ENCODE assay signal across 8 cellular contexts in the genomic region with DNA sequence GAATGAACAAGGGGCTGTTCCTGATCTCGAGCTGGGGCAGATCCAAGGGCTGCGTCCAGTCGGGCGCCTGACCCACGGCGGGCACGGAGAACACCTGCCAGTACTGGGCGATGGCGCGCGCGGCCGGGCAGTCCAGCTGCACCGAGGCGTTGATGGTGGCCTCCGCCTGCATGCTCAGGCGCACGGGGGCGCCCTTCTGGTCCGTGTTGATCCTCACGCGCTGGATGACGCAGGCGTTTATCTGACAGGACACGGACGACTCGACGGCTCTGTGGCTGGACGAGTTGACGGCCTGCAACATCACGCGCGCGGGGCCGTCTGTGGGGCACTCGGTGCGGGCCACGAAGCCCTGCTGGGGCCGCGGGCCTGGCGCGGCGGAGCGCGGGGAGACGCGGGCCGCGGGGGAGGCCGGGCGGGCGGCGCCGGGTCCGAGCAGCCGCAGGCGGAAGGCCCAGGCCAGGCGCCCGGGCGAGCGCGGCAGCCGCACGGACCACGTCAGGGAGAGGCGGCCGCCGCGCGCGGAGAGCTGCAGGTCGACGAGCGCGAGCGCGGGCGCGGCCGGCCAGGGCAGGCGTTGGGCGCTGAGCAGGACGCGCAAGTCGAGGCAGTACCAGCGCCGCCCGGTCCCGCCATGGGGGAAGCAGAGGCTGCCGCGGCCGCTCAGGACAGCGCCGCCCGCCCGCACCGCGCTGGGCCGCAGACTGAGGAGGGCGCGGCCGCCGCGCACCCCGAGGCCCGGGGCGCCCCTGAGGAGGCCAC. TPM values are rescaled to one million over a fixed set of nuclear protein-coding genes. Genes with fewer than 3 reads are reported as not detected.
DNase-seq lines count a peak whose midpoint lies in the region; ATAC-seq and TF ChIP-seq lines count a peak whose summit lies in the region.

No MANE protein-coding gene starts in this region.

- DNase-seq in GM03348 (ENCODE audit: low spot score) (peak; percentile 43), activated gamma-delta T cell (lab: John Stamatoyannopoulos, UW) (peak; percentile 30), Right ventricle myocardium superior (peak; percentile 86), prostate gland (ENCODE audit: low spot score) (no peak), DMS79 treated with DMSO at 0.1 percent for 48 hours (lab: John Stamatoyannopoulos, UW) (no peak), NCI-H748 (lab: John Stamatoyannopoulos, UW; ENCODE audit: unreplicated experiment) (no peak)

- H3K4me3 ChIP-seq in prostate gland: peak overlapping the region; percentile 19 to 37

- no peaks in the 10 kb centered on the region for H3K27me3 ChIP-seq in prostate gland (replicated peaks; ENCODE audit: insufficient read depth)

- peak in 2 of 4 experiments; percentile 35 to 36 for TF ChIP-seq CTCF in prostate gland (IDR thresholded peaks at IDR 0.05)

- H3K27ac ChIP-seq in prostate gland: no peak overlapping the region

- no peaks in the 10 kb centered on the region for H3K4me1 ChIP-seq in prostate gland (replicated peaks)

- no peaks in the 10 kb centered on the region for H3K36me3 ChIP-seq in prostate gland

- intact Hi-C loops in Right ventricle myocardium superior (cut with DNase I): no loop called here
- intact Hi-C loops in prostate gland (cut with DNase I): no loop called here

- ATAC-seq in Right ventricle myocardium superior (ENCODE audit: poor library complexity) (peak; percentile 20), GM18861 (IDR thresholded peaks at IDR 0.05; ENCODE audit: unreplicated experiment) (no peak), HG02623 (IDR thresholded peaks at IDR 0.05; ENCODE audit: unreplicated experiment) (no peak)

- no peak for TF ChIP-seq POLR2A in prostate gland (IDR thresholded peaks at IDR 0.05)

- 17% methylated on average over 62 of the region's 107 CpGs for WGBS in prostate gland

- H3K9me3 ChIP-seq in prostate gland: no peaks in the 10 kb centered on the region

RNA-seq across cellular contexts. Expression of a gene that starts 0.5 kb away (rescaled TPM):
- 0.05 TPM for total RNA-seq in Right ventricle myocardium superior
- total RNA-seq in prostate gland: under 1 TPM in 1 of 2 donors, not detected in 1; 0.68 TPM

RNA-seq across cellular contexts. Expression of a gene that starts 5.2 kb away (rescaled TPM):
- total RNA-seq in Right ventricle myocardium superior: 24.1 TPM
- 100 to 1,000 TPM in 1 of 2 donors, 10 to 100 TPM in 1; 47.6 to 115 TPM for total RNA-seq in prostate gland

RNA-seq across cellular contexts. Expression of a gene that starts 12.5 kb away (rescaled TPM):
- total RNA-seq in Right ventricle myocardium superior (5.4 TPM), prostate gland (10 to 100 TPM; 16.2 to 20.6 TPM)

RNA-seq across cellular contexts. Expression of a gene that starts 34.0 kb away (rescaled TPM):
- 0.43 TPM for total RNA-seq in Right ventricle myocardium superior
- 1 to 10 TPM in 1 of 2 donors, under 1 TPM in 1; 0.46 to 4.8 TPM for total RNA-seq in prostate gland

Comparison
In these comparisons a context has a peak if more than half of its experiments do, and no peak if none do; other contexts are left out.
1. DNase-seq: peak in GM03348 (single experiment), activated gamma-delta T cell (single experiment) and Right ventricle myocardium superior (single experiment); none in prostate gland (single experiment), DMS79 treated with DMSO at 0.1 percent for 48 hours (single experiment) and NCI-H748 (single experiment).